8 cellular contexts compared by ENCODE assay signal in genomic region chr17:38418693-38419507, GRCh38. TPM values are rescaled to one million over a fixed set of nuclear protein-coding genes. Genes with fewer than 3 reads are reported as not detected.
DNase-seq lines count a peak whose midpoint lies in the region; ATAC-seq, FAIRE-seq and TF ChIP-seq lines count a peak whose summit lies in the region.

No MANE protein-coding gene starts in this region.

- no peak overlapping the region for H3K14ac ChIP-seq in H1 (ENCODE audit: insufficient read length)

- H2BK5ac ChIP-seq in H1 (ENCODE audit: low read depth, low read length): peak overlapping the region; percentile 69; the same call in 1 of the 2 replicates

- 0 out of 2 replicates have a peak overlapping the region, but pooled peaks have one; percentile 85 for H3K18ac ChIP-seq in H1 (ENCODE audit: extremely low read depth, low read length)

- H3K9me3 ChIP-seq in HUES64 (ENCODE audit: insufficient read depth, low read depth, low read length) (no peaks in the 10 kb centered on the region), H1 (ENCODE audit: insufficient read depth in 2 of 2, low read depth in 1 of 2, low read length in 1 of 2) (no peaks in the 10 kb centered on the region)
- H3K9me3 ChIP-seq in effector memory CD4-positive, alpha-beta T cell (ENCODE audit: control insufficient read depth, low read length): no peaks in the 10 kb centered on the region

- no peak overlapping the region for H3K4ac ChIP-seq in H1 (replicated peaks; ENCODE audit: insufficient read length, low read depth, low read length)

- FAIRE-seq in H1 (lab: Jason Lieb, UNC): no peak

- H3K56ac ChIP-seq in H1 (replicated peaks; ENCODE audit: insufficient read length, low read depth, low read length): no peak overlapping the region

- peak; percentile 41 to 68 (median 62) for DNase-seq in NCI-H1417 (lab: John Stamatoyannopoulos, UW)
- DNase-seq in NCI-H1417 treated with DMSO at 0.1 percent for 48 hours (lab: John Stamatoyannopoulos, UW): no peak
- peak in 1 of 2 experiments; percentile 73 for DNase-seq in H1 (ENCODE audit: low read depth in 1 of 2, low spot score in 2 of 2)
- peak; percentile 82 for DNase-seq in retina
- DNase-seq in effector memory CD4-positive, alpha-beta T cell: no peak

- TF ChIP-seq CTCF in H1 (IDR thresholded peaks at IDR 0.05; ENCODE audit: control extremely low read depth in 1 of 3, insufficient read depth in 1 of 3, low read depth in 1 of 3, low read length in 3 of 3): no peak

- H3K4me3 ChIP-seq in HUES64 (ENCODE audit: low read length): peak overlapping the region; percentile 58
- H3K4me3 ChIP-seq in H1 (ENCODE audit: extremely low read depth in 1 of 4, insufficient read depth in 2 of 4, low read depth in 3 of 4, low read length in 4 of 4): peak overlapping the region; percentile 47 to 65 (median 55)
- no peak overlapping the region for H3K4me3 ChIP-seq in effector memory CD4-positive, alpha-beta T cell (ENCODE audit: insufficient read depth, low read depth, low read length, poor library complexity, severe bottlenecking)

- H2BK15ac ChIP-seq in H1 (ENCODE audit: low read length): peak overlapping the region; percentile 9; the same call in 1 of the 2 replicates

- no peak overlapping the region for H2AK5ac ChIP-seq in H1 (ENCODE audit: low read depth, low read length)

- H3K27ac ChIP-seq in HUES64 (ENCODE audit: low read depth, low read length) (no peak overlapping the region), H1 (ENCODE audit: low read depth, low read length) (no peak overlapping the region)
- no peak overlapping the region for H3K27ac ChIP-seq in effector memory CD4-positive, alpha-beta T cell (ENCODE audit: insufficient read depth, low read length, poor library complexity, severe bottlenecking)

- H3K23ac ChIP-seq in H1 (ENCODE audit: insufficient read length): no peak overlapping the region

- no peak for TF ChIP-seq EP300 in H1 (IDR thresholded peaks at IDR 0.05; ENCODE audit: borderline replicate concordance in 1 of 2, low read depth in 2 of 2, low read length in 2 of 2)

- no peaks in the 10 kb centered on the region for H3K79me1 ChIP-seq in H1 (ENCODE audit: low read depth, low read length)

- peak overlapping the region; percentile 38 for H4K5ac ChIP-seq in H1 (ENCODE audit: insufficient read length, low read depth, low read length)

- H3K79me2 ChIP-seq in H1 (ENCODE audit: control insufficient read depth in 1 of 2, insufficient read depth in 2 of 2, low read length in 2 of 2): peaks cover 0 to 6% of the 10 kb centered on the region in 2 experiments; a peak in 1 of 4 replicates

- no peaks in the 10 kb centered on the region for H4K20me1 ChIP-seq in H1 (replicated peaks in 1 of 2; ENCODE audit: control insufficient read depth in 1 of 2, insufficient read depth in 2 of 2, low read length in 2 of 2)

- no peak overlapping the region for H3K9ac ChIP-seq in HUES64 (ENCODE audit: low read depth, low read length)
- H3K9ac ChIP-seq in H1 (replicated peaks in 1 of 4; ENCODE audit: extremely low read depth in 1 of 4, low read depth in 3 of 4, low read length in 3 of 4): no peak overlapping the region

- peak overlapping the region; percentile 72 for H4K91ac ChIP-seq in H1 (replicated peaks; ENCODE audit: insufficient read length, low read length)

- no peak overlapping the region for H2BK20ac ChIP-seq in H1 (ENCODE audit: low read length)

- no peak overlapping the region for H2BK120ac ChIP-seq in H1 (replicated peaks; ENCODE audit: low read depth, low read length)

- peak overlapping the region; percentile 63; the same call in 1 of the 2 replicates for H2AFZ ChIP-seq in H1 (ENCODE audit: low read length)

- H3K36me3 ChIP-seq in HUES64 (ENCODE audit: insufficient read depth, low read length) (no peaks in the 10 kb centered on the region), H1 (ENCODE audit: control insufficient read depth in 2 of 4, insufficient read depth in 4 of 4, low read length in 3 of 4) (no peaks in the 10 kb centered on the region)
- H3K36me3 ChIP-seq in effector memory CD4-positive, alpha-beta T cell (ENCODE audit: control insufficient read depth, insufficient read depth, low read length): no peaks in the 10 kb centered on the region

- CTCF ChIA-PET in H1 (lab: Charles Lee; ENCODE audit: partially characterized antibody): interaction anchor here (0.9 to 24.5 kb wide), 10 partner anchors 9 to 144 kb away, joined by 3 to 400 read pairs (median 4); partner anchors contain the start of genes GPR179 and SOCS7

- peak overlapping the region; percentile 100 for H2BK12ac ChIP-seq in H1 (ENCODE audit: low read depth, low read length)

- TF ChIP-seq RAD21 in H1 (IDR thresholded peaks at IDR 0.05 in 1 of 2, conservative IDR thresholded peaks at IDR 0.05 in 1 of 2; ENCODE audit: low read depth in 2 of 2, low read length in 2 of 2): no peak

- 0 out of 2 replicates have a peak overlapping the region, but pooled peaks have one; percentile 11 for H4K8ac ChIP-seq in H1 (ENCODE audit: extremely low read depth, insufficient read depth, low read length)

- peak overlapping the region; percentile 84 to 99 for H3K4me2 ChIP-seq in H1 (ENCODE audit: insufficient read depth in 1 of 2, low read depth in 2 of 2, low read length in 2 of 2)

- ATAC-seq in GM19395 (IDR thresholded peaks at IDR 0.05; ENCODE audit: unreplicated experiment) (no peak), HG02759 (IDR thresholded peaks at IDR 0.05; ENCODE audit: unreplicated experiment) (no peak)

- H3K23me2 ChIP-seq in H1 (ENCODE audit: low read depth, low read length): peaks cover 14% of the 10 kb centered on the region; the same call in 1 of the 2 replicates

- POLR2A ChIA-PET in H1 (lab: Charles Lee; ENCODE audit: partially characterized antibody): interaction anchor here (0.5 to 6.6 kb wide), 10 partner anchors 11 to 91 kb away, joined by 3 to 61 read pairs (median 4); partner anchors contain the start of genes GPR179 and SOCS7

- H3K27me3 ChIP-seq in HUES64 (ENCODE audit: insufficient read depth, low read length): peaks cover 25% of the 10 kb centered on the region
- peaks cover 0 to 19% (median 7%) of the 10 kb centered on the region in 4 experiments; a peak in 4 of 7 replicates for H3K27me3 ChIP-seq in H1 (replicated peaks in 1 of 4; ENCODE audit: control insufficient read depth in 3 of 4, extremely low read depth in 1 of 4, insufficient read depth in 3 of 4, low read length in 3 of 4)
- H3K27me3 ChIP-seq in effector memory CD4-positive, alpha-beta T cell (replicated peaks; ENCODE audit: control insufficient read depth, insufficient read depth, low read length, poor library complexity, severe bottlenecking): peaks cover 32% of the 10 kb centered on the region

- WGBS in HUES64: 3% methylated on average over 59 of the region's 78 CpGs
- WGBS in H1 (ENCODE audit: extremely low coverage in 1 of 2, insufficient coverage in 1 of 2, insufficient read length in 1 of 2, insufficient replicate concordance in 2 of 2, low coverage in 1 of 2, low lambda C conversion rate in 2 of 2, missing lambda C conversion rate in 1 of 2), 2 experiments: 7% methylated on average over 23 of the region's 78 CpGs; no CpG with 5 or more reads in 1 of the 2 experiments

- peaks cover 32% of the 10 kb centered on the region for H3K4me1 ChIP-seq in HUES64 (ENCODE audit: insufficient read depth, low read length)
- peaks cover 15 to 65% (median 56%) of the 10 kb centered on the region in 4 experiments for H3K4me1 ChIP-seq in H1 (replicated peaks in 1 of 4; ENCODE audit: control insufficient read depth in 3 of 4, insufficient read depth in 4 of 4, low read length in 3 of 4)
- H3K4me1 ChIP-seq in effector memory CD4-positive, alpha-beta T cell (ENCODE audit: control insufficient read depth, insufficient read depth, low read length, poor library complexity, severe bottlenecking): peaks cover 8% of the 10 kb centered on the region

- no peak for TF ChIP-seq POLR2A in H1 (IDR thresholded peaks at IDR 0.05; ENCODE audit: control extremely low read depth in 1 of 2, low read depth in 2 of 2, low read length in 2 of 2)

TF ChIP-seq in H1, 55 proteins besides CTCF, POLR2A, EP300 and RAD21:
- peak; percentile 80 for TF ChIP-seq MAX (IDR thresholded peaks at IDR 0.05)
- peak; percentile 36 for TF ChIP-seq ASH2L (IDR thresholded peaks at IDR 0.05; ENCODE audit: low read length)
- 0 out of 4 replicates have a peak, but pooled peaks of 1 of the 2 experiments have one; percentile 18 for TF ChIP-seq SIN3A (conservative IDR thresholded peaks at IDR 0.05 in 1 of 2, IDR thresholded peaks at IDR 0.05 in 1 of 2; ENCODE audit: low read depth in 1 of 2, low read length in 2 of 2)
- no peak for TF ChIP-seq TAF7 (optimal IDR thresholded peaks at IDR 0.05; ENCODE audit: borderline replicate concordance, low read depth, low read length)
- TF ChIP-seq KDM4A (IDR thresholded peaks at IDR 0.05; ENCODE audit: low read depth, low read length, severe bottlenecking): peak; percentile 65

RNA-seq across cellular contexts. Expression of gene ARHGAP23, which starts 9.4 kb away (rescaled TPM):
- polyA plus RNA-seq in HUES64 (2013, experiment 1 of 2): 39.3 TPM
- polyA plus RNA-seq in HUES64 (2013, experiment 2 of 2): 29.3 TPM
- total RNA-seq in H1 (2021; fragmentation: NEBNext Ultra II Directional; extraction: Animal tissue kit (Norgen Biotek cat#: 25700)): 107 and 108 TPM in 2 replicates
- polyA plus RNA-seq in H1 (2011; rRNA removed): 16.3 and 28.6 TPM in 2 replicates
- 21.0 TPM for polyA plus RNA-seq in H1 (2011; cell fraction: cytosol; rRNA removed)
- polyA plus RNA-seq in H1 (2011; cell fraction: nucleus; rRNA removed): 52.6 TPM
- polyA plus RNA-seq in H1 (2012, experiment 1 of 2): 39.3 to 66.4 TPM (median 42.6 TPM) in 4 replicates
- 39.0 TPM for polyA plus RNA-seq in H1 (2012, experiment 2 of 2)
- polyA plus RNA-seq in H1 (2013, experiment 1 of 2): 43.2 TPM
- 43.6 TPM for polyA plus RNA-seq in H1 (2013, experiment 2 of 2)
- 23.8 and 36.4 TPM in 2 replicates for polyA minus RNA-seq in H1 (2011; rRNA and poly(A)+ RNA removed)
- 25.8 TPM for polyA minus RNA-seq in H1 (2011; cell fraction: cytosol; rRNA and poly(A)+ RNA removed)
- polyA minus RNA-seq in H1 (2011; cell fraction: nucleus; rRNA and poly(A)+ RNA removed): 69.0 TPM

Comparison
In these comparisons a context has a peak if more than half of its experiments do, and no peak if none do; other contexts are left out.
1. DNase-seq: peak in NCI-H1417 (3 of 3) and retina (single experiment); none in NCI-H1417 treated with DMSO at 0.1 percent for 48 hours (single experiment) and effector memory CD4-positive, alpha-beta T cell (0 of 3).